1 cellular context compared by ENCODE assay signal in the genomic region with DNA sequence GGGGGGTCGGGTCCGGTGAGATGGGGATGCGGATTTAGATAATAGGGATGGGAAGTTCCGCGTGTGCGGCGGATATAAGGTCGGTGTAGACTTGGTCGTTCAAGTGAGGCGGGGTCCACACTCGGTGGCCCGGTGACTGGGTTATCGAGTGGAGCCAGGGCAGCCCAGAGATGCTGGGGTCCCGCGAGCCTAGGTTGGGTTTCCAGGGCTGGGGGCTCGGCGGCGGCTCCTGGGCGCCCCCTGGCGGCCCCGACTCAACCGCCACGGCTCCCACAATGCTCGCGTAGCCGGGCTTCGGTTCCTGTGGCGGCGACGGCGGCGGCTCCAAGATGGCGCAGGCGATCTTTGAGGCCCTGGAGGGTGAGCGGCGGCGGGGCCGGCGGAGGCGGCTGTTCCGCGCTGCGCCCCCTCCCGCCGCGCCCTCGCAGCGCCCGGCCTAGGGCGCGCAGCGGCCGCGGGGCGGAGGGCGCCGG.
TF ChIP-seq lines count a peak whose summit lies in the region.

A gene (plus strand): TSS at position 304 of the 473 bp plus-strand sequence. CDS start 26 bp downstream, at position 330.

TF ChIP-seq in HepG2, 621 proteins besides CTCF, POLR2A, EP300 and RAD21 (continued from another document):
- no peak for TF ChIP-seq ZNF577 (CRISPR knock-in tag; IDR thresholded peaks at IDR 0.05; ENCODE audit: borderline replicate concordance, low read depth)
- no peak for TF ChIP-seq REXO4 (CRISPR knock-in tag; IDR thresholded peaks at IDR 0.05; ENCODE audit: borderline replicate concordance)
- TF ChIP-seq, protein P1, sequence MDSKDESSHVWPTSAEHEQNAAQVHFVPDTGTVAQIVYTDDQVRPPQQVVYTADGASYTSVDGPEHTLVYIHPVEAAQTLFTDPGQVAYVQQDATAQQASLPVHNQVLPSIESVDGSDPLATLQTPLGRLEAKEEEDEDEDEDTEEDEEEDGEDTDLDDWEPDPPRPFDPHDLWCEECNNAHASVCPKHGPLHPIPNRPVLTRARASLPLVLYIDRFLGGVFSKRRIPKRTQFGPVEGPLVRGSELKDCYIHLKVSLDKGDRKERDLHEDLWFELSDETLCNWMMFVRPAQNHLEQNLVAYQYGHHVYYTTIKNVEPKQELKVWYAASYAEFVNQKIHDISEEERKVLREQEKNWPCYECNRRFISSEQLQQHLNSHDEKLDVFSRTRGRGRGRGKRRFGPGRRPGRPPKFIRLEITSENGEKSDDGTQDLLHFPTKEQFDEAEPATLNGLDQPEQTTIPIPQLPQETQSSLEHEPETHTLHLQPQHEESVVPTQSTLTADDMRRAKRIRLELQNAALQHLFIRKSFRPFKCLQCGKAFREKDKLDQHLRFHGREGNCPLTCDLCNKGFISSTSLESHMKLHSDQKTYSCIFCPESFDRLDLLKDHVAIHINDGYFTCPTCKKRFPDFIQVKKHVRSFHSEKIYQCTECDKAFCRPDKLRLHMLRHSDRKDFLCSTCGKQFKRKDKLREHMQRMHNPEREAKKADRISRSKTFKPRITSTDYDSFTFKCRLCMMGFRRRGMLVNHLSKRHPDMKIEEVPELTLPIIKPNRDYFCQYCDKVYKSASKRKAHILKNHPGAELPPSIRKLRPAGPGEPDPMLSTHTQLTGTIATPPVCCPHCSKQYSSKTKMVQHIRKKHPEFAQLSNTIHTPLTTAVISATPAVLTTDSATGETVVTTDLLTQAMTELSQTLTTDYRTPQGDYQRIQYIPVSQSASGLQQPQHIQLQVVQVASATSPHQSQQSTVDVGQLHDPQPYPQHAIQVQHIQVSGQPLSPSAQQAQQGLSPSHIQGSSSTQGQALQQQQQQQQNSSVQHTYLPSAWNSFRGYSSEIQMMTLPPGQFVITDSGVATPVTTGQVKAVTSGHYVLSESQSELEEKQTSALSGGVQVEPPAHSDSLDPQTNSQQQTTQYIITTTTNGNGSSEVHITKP (CRISPR knock-in tag; IDR thresholded peaks at IDR 0.05; ENCODE audit: low read depth) = 0 out of 2 replicates have a peak, but pooled peaks have one; percentile 31
- TF ChIP-seq, protein P2, sequence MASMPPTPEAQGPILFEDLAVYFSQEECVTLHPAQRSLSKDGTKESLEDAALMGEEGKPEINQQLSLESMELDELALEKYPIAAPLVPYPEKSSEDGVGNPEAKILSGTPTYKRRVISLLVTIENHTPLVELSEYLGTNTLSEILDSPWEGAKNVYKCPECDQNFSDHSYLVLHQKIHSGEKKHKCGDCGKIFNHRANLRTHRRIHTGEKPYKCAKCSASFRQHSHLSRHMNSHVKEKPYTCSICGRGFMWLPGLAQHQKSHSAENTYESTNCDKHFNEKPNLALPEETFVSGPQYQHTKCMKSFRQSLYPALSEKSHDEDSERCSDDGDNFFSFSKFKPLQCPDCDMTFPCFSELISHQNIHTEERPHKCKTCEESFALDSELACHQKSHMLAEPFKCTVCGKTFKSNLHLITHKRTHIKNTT (CRISPR knock-in tag; IDR thresholded peaks at IDR 0.05) = no peak
- TF ChIP-seq NFIB (CRISPR knock-in tag; IDR thresholded peaks at IDR 0.05; ENCODE audit: borderline replicate concordance) = no peak
- TF ChIP-seq ZNF660 (CRISPR knock-in tag; IDR thresholded peaks at IDR 0.05; ENCODE audit: borderline replicate concordance, low read depth) = no peak
- TF ChIP-seq NKX3-1 (CRISPR knock-in tag; IDR thresholded peaks at IDR 0.05) = no peak
- TF ChIP-seq, protein P3, sequence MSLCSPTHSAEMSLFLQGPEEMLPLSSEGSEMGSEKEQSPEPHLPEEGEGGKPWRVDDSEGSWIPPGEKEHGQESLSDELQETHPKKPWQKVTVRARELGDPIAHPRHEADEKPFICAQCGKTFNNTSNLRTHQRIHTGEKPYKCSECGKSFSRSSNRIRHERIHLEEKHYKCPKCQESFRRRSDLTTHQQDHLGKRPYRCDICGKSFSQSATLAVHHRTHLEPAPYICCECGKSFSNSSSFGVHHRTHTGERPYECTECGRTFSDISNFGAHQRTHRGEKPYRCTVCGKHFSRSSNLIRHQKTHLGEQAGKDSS (CRISPR knock-in tag; IDR thresholded peaks at IDR 0.05; ENCODE audit: borderline replicate concordance, low read depth) = peak; percentile 72; the same call in 1 of the 2 replicates
- TF ChIP-seq KDM5B (CRISPR knock-in tag; IDR thresholded peaks at IDR 0.05; ENCODE audit: borderline replicate concordance) = no peak
- TF ChIP-seq, protein P4, sequence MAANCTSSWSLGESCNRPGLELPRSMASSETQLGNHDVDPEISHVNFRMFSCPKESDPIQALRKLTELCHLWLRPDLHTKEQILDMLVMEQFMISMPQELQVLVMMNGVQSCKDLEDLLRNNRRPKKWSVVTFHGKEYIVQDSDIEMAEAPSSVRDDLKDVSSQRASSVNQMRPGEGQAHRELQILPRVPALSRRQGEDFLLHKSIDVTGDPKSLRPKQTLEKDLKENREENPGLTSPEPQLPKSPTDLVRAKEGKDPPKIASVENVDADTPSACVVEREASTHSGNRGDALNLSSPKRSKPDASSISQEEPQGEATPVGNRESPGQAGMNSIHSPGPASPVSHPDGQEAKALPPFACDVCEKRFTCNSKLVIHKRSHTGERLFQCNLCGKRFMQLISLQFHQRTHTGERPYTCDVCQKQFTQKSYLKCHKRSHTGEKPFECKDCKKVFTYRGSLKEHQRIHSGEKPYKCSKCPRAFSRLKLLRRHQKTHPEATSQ (CRISPR knock-in tag; IDR thresholded peaks at IDR 0.05; ENCODE audit: borderline replicate concordance) = no peak
- no peak for TF ChIP-seq ZNF260 (CRISPR knock-in tag; IDR thresholded peaks at IDR 0.05; ENCODE audit: borderline replicate concordance, low read depth)
- no peak; the same call in 1 of the 2 replicates for TF ChIP-seq ADNP (CRISPR knock-in tag; IDR thresholded peaks at IDR 0.05)
- TF ChIP-seq, protein P5, sequence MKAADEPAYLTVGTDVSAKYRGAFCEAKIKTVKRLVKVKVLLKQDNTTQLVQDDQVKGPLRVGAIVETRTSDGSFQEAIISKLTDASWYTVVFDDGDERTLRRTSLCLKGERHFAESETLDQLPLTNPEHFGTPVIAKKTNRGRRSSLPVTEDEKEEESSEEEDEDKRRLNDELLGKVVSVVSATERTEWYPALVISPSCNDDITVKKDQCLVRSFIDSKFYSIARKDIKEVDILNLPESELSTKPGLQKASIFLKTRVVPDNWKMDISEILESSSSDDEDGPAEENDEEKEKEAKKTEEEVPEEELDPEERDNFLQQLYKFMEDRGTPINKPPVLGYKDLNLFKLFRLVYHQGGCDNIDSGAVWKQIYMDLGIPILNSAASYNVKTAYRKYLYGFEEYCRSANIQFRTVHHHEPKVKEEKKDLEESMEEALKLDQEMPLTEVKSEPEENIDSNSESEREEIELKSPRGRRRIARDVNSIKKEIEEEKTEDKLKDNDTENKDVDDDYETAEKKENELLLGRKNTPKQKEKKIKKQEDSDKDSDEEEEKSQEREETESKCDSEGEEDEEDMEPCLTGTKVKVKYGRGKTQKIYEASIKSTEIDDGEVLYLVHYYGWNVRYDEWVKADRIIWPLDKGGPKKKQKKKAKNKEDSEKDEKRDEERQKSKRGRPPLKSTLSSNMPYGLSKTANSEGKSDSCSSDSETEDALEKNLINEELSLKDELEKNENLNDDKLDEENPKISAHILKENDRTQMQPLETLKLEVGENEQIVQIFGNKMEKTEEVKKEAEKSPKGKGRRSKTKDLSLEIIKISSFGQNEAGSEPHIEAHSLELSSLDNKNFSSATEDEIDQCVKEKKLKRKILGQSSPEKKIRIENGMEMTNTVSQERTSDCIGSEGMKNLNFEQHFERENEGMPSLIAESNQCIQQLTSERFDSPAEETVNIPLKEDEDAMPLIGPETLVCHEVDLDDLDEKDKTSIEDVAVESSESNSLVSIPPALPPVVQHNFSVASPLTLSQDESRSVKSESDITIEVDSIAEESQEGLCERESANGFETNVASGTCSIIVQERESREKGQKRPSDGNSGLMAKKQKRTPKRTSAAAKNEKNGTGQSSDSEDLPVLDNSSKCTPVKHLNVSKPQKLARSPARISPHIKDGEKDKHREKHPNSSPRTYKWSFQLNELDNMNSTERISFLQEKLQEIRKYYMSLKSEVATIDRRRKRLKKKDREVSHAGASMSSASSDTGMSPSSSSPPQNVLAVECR (CRISPR knock-in tag; IDR thresholded peaks at IDR 0.05; ENCODE audit: borderline replicate concordance) = no peak
- no peak for TF ChIP-seq ZNF101 (CRISPR knock-in tag; IDR thresholded peaks at IDR 0.05; ENCODE audit: borderline replicate concordance, low read depth)
- no peak; the same call in 1 of the 2 replicates for TF ChIP-seq PCBP1 (IDR thresholded peaks at IDR 0.05; ENCODE audit: borderline replicate concordance, low read depth, low read length)
- no peak; the same call in 1 of the 2 replicates for TF ChIP-seq IRX3 (CRISPR knock-in tag; IDR thresholded peaks at IDR 0.05; ENCODE audit: borderline replicate concordance, low read depth)
